In genomic region chrX:137236837-137237236, GRCh38 we compare ENCODE assay signal across 23 cellular contexts.
"Had no signal": no experiment of that assay in that cellular context is flagged by ENCODE, and none has a peak within 500 bp of the region (broad histone marks: within the 10 kb centered on the region; RNA-seq: fewer than 3 reads in every experiment).

No MANE protein-coding gene starts in this region.

- H3K27ac ChIP-seq: esophagus squamous epithelium, heart right ventricle, lower lobe of right lung, right atrium auricular region, tibial nerve had no signal

- H3K27me3 ChIP-seq: right atrium auricular region had no signal

- H3K4me3 ChIP-seq: esophagus squamous epithelium, heart right ventricle, lower lobe of right lung, right atrium auricular region, tibial nerve had no signal

- ATAC-seq: activated CD8-positive, alpha-beta memory T cell treated with anti-CD3 and anti-CD28 coated beads, Interleukin-2, amount 10 ng/mL, durations not matched to agents 7 days and 5 days; activated CD8-positive, alpha-beta T cell treated with anti-CD3 and anti-CD28 coated beads, Interleukin-2, amount 10 ng/mL, durations not matched to agents 7 days and 5 days; heart right ventricle; left lobe of liver; lower lobe of right lung; natural killer cell; WTC11 had no signal

- H3K36me3 Mint-ChIP-seq: activated CD8-positive, alpha-beta memory T cell treated with anti-CD3 and anti-CD28 coated beads, Interleukin-2, amount 10 ng/mL, durations not matched to agents 7 days and 5 days; activated naive CD8-positive, alpha-beta T cell; natural killer cell; WTC11 had no signal

- H3K4me1 ChIP-seq: esophagus squamous epithelium, heart right ventricle, lower lobe of right lung, right atrium auricular region, tibial nerve had no signal

- DNase-seq: activated CD4-positive, alpha-beta T cell treated with anti-CD3 and anti-CD28 coated beads, Interleukin-2, amount 50 U/mL, for 1 hour; activated CD8-positive, alpha-beta memory T cell treated with anti-CD3 and anti-CD28 coated beads, Interleukin-2, amount 10 ng/mL, durations not matched to agents 7 days and 5 days; activated CD8-positive, alpha-beta T cell treated with anti-CD3 and anti-CD28 coated beads, Interleukin-2, amount 10 ng/mL, durations not matched to agents 7 days and 5 days; activated T-cell treated with anti-CD3 and anti-CD28 coated beads, Interleukin-2, amount 50 U/mL, for 48 hours; anterior cingulate cortex; esophagus squamous epithelium; foreskin melanocyte; heart right ventricle; lower lobe of right lung; mesenchymal stem cell; natural killer cell; stimulated activated CD4-positive, alpha-beta T cell treated with anti-CD3 and anti-CD28 coated beads, Interleukin-15, amount 100 ng/mL, for 24 hours; stimulated activated CD4-positive, alpha-beta T cell treated with anti-CD3 and anti-CD28 coated beads, Interleukin-2, amount 100 ng/mL, for 24 hours; stimulated activated naive CD4-positive, alpha-beta T cell; T1000 had no signal

- H3K9me3 Mint-ChIP-seq: activated T-helper 2 cell treated with anti-CD3 and anti-CD28 coated beads, Interferon-gamma antibody, Interleukin-2, Interleukin-4, amounts not matched to agents 10 μg/mL and 5 μg/mL and 100 μg/mL, durations not matched to agents 14 hours and 24 hours and 36 hours; central memory CD8-positive, alpha-beta T cell; dendritic cell treated with granulocyte-macrophage colony-stimulating factor and Interleukin-4, amounts not matched to agents 40 ng/mL and 50 ng/mL, for 4 days; natural killer cell; WTC11 had no signal

- H3K27me3 Mint-ChIP-seq: activated naive CD8-positive, alpha-beta T cell; central memory CD8-positive, alpha-beta T cell; dendritic cell treated with granulocyte-macrophage colony-stimulating factor and Interleukin-4, amounts not matched to agents 40 ng/mL and 50 ng/mL, for 4 days had no signal

- H3K4me1 Mint-ChIP-seq: activated CD8-positive, alpha-beta memory T cell treated with anti-CD3 and anti-CD28 coated beads, Interleukin-2, amount 10 ng/mL, durations not matched to agents 7 days and 5 days; central memory CD8-positive, alpha-beta T cell; natural killer cell had no signal

- H3K27ac Mint-ChIP-seq: activated CD8-positive, alpha-beta memory T cell treated with anti-CD3 and anti-CD28 coated beads, Interleukin-2, amount 10 ng/mL, durations not matched to agents 7 days and 5 days; activated CD8-positive, alpha-beta T cell treated with anti-CD3 and anti-CD28 coated beads, Interleukin-2, amount 10 ng/mL, durations not matched to agents 7 days and 5 days; activated naive CD8-positive, alpha-beta T cell; activated T-helper 2 cell treated with anti-CD3 and anti-CD28 coated beads, Interferon-gamma antibody, Interleukin-2, Interleukin-4, amounts not matched to agents 10 μg/mL and 5 μg/mL and 100 μg/mL, durations not matched to agents 14 hours and 24 hours and 36 hours; dendritic cell treated with granulocyte-macrophage colony-stimulating factor and Interleukin-4, amounts not matched to agents 40 ng/mL and 50 ng/mL, for 4 days; natural killer cell; WTC11 had no signal

- H3K36me3 ChIP-seq: esophagus squamous epithelium, heart right ventricle, lower lobe of right lung, right atrium auricular region, tibial nerve had no signal

- H3K4me3 Mint-ChIP-seq: activated CD8-positive, alpha-beta memory T cell treated with anti-CD3 and anti-CD28 coated beads, Interleukin-2, amount 10 ng/mL, durations not matched to agents 7 days and 5 days; activated CD8-positive, alpha-beta T cell treated with anti-CD3 and anti-CD28 coated beads, Interleukin-2, amount 10 ng/mL, durations not matched to agents 7 days and 5 days; activated naive CD8-positive, alpha-beta T cell; central memory CD8-positive, alpha-beta T cell; dendritic cell treated with granulocyte-macrophage colony-stimulating factor and Interleukin-4, amounts not matched to agents 40 ng/mL and 50 ng/mL, for 4 days; natural killer cell; WTC11 had no signal

- H3K9me3 ChIP-seq: esophagus squamous epithelium, heart right ventricle, lower lobe of right lung, right atrium auricular region, tibial nerve had no signal
